ENCODE assay signal across 10 cellular contexts in genomic region chr9:130010151-130010988, GRCh38.
DNase-seq lines count a peak whose midpoint lies in the region; ATAC-seq and TF ChIP-seq lines count a peak whose summit lies in the region.
"Had no signal": no experiment of that assay in that cellular context is flagged by ENCODE, and none has a peak within 500 bp of the region (broad histone marks: within the 10 kb centered on the region; RNA-seq: fewer than 3 reads in every experiment).

No MANE protein-coding gene starts in this region.

- H3K4me1 ChIP-seq in DOHH2 (ENCODE audit: control insufficient read depth, low read length) = peaks cover 91% of the 10 kb centered on the region

- peaks cover 44% of the 10 kb centered on the region for H4K20me1 ChIP-seq in DOHH2 (ENCODE audit: control insufficient read depth, insufficient read depth, low read depth, low read length)

- H3K27me3 ChIP-seq in DOHH2 (ENCODE audit: control insufficient read depth, low read length) (no peaks in the 10 kb centered on the region), layer of hippocampus (ENCODE audit: control insufficient read depth, insufficient read depth, low read length) (no peaks in the 10 kb centered on the region), WERI-Rb-1 (ENCODE audit: insufficient read depth, low read depth, severe bottlenecking) (no peaks in the 10 kb centered on the region)
- H3K27me3 ChIP-seq: MG63 had no signal

- H3K36me3 ChIP-seq in DOHH2 (ENCODE audit: control insufficient read depth, low read length) = peaks cover 32% of the 10 kb centered on the region
- H3K36me3 ChIP-seq in WERI-Rb-1 = no peaks in the 10 kb centered on the region
- H3K36me3 ChIP-seq: MG63 had no signal

- TF ChIP-seq CTCF in DOHH2 (IDR thresholded peaks at IDR 0.05; ENCODE audit: low read depth, low read length, poor library complexity, severe bottlenecking) (no peak), WERI-Rb-1 (IDR thresholded peaks at IDR 0.05; ENCODE audit: low read depth, low read length) (no peak)

- H3K4me3 ChIP-seq in DOHH2 (ENCODE audit: low read length) (no peak overlapping the region), WERI-Rb-1 (ENCODE audit: low read depth, low read length) (no peak overlapping the region)
- H3K4me3 ChIP-seq: MG63 had no signal

- H3F3A ChIP-seq in DOHH2 (ENCODE audit: control insufficient read depth, insufficient read depth) = peaks cover 25% of the 10 kb centered on the region

- peak; percentile 42 for DNase-seq in activated CD4-positive, alpha-beta T cell treated with anti-CD3 and anti-CD28 coated beads, Interleukin-2, amount 50 U/mL, for 1 hour
- DNase-seq in GM19238 (ENCODE audit: insufficient read length, low spot score) (no peak), NCI-H128 (lab: John Stamatoyannopoulos, UW; ENCODE audit: unreplicated experiment) (no peak), WERI-Rb-1 (no peak), DMS53 (lab: John Stamatoyannopoulos, UW) (no peak)
- DNase-seq: COR-L47, MG63 had no signal

- H3K4me2 ChIP-seq in DOHH2 (ENCODE audit: low read length) = peak overlapping the region; percentile 29

- H3K9me3 ChIP-seq in DOHH2 (ENCODE audit: control insufficient read depth, insufficient read depth, low read length) (no peaks in the 10 kb centered on the region), WERI-Rb-1 (ENCODE audit: severe bottlenecking) (peaks cover 6% of the 10 kb centered on the region)

- peak; percentile 48 for ATAC-seq in HG02642 (IDR thresholded peaks at IDR 0.05; ENCODE audit: poor library complexity, unreplicated experiment)

- H3K9me2 ChIP-seq in DOHH2 (replicated peaks; ENCODE audit: control insufficient read depth, low read length) = no peaks in the 10 kb centered on the region

- peaks cover 99% of the 10 kb centered on the region for H3K79me2 ChIP-seq in DOHH2 (ENCODE audit: control insufficient read depth, low read length)

- peak overlapping the region; percentile 41 for H3K27ac ChIP-seq in DOHH2 (ENCODE audit: low read depth, low read length)
- H3K27ac ChIP-seq in layer of hippocampus (ENCODE audit: low read depth, low read length) = peak overlapping the region; percentile 18
- H3K27ac ChIP-seq in WERI-Rb-1 = no peak overlapping the region
